ENCODE assay signal across 21 cellular contexts in the genomic region with DNA sequence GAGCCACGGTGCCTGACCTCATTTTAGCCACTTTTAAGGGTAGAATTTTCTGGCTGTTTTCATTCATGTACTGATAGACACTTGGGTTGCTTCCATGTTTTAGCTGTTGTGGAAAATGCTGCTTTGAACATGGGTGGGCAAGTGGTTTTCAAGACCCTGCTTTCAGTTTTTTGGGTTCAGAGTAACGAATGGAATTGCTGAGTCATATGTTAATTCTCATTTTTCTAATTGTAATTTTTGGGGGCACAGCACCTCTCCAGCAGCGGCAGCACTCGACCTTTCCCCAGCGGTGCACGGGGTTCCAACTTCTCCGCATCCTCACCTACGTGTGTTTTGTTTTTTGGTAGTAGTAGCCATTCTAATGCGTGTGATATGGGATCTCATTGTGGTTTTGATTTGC. TPM values are rescaled to one million over a fixed set of nuclear protein-coding genes. Genes with fewer than 3 reads are reported as not detected.
DNase-seq lines count a peak whose midpoint lies in the region; ATAC-seq, FAIRE-seq and TF ChIP-seq lines count a peak whose summit lies in the region.
"Had no signal": no experiment of that assay in that cellular context is flagged by ENCODE, and none has a peak within 500 bp of the region (broad histone marks: within the 10 kb centered on the region; RNA-seq: fewer than 3 reads in every experiment).

No MANE protein-coding gene starts in this region.

- H3K4me3 Mint-ChIP-seq in GM23338 = no peak overlapping the region; the same call in 2 of the 3 replicates
- H3K4me3 Mint-ChIP-seq: CD4-positive, alpha-beta memory T cell; HFFc6 had no signal

- ATAC-seq in GM23338 (no peak), Panc1 (no peak), HepG2 (no peak), gastrocnemius medialis (no peak), HG03139 (IDR thresholded peaks at IDR 0.05; ENCODE audit: unreplicated experiment) (no peak)

- H3K9me3 ChIP-seq in Panc1 (ENCODE audit: control insufficient read depth, insufficient read depth, low read depth, low read length) (no peaks in the 10 kb centered on the region), HepG2 (ENCODE audit: low read length) (no peaks in the 10 kb centered on the region), gastrocnemius medialis (no peaks in the 10 kb centered on the region)
- H3K9me3 ChIP-seq: BE2C had no signal

- TF ChIP-seq POLR2A in HepG2 (IDR thresholded peaks at IDR 0.05; ENCODE audit: insufficient read depth in 1 of 2, low read depth in 2 of 2, low read length in 2 of 2) = no peak
- TF ChIP-seq POLR2A in gastrocnemius medialis (IDR thresholded peaks at IDR 0.05) = no peak

- peaks cover 62% of the 10 kb centered on the region for H3K4me1 Mint-ChIP-seq in GM23338

- H3K27me3 Mint-ChIP-seq in GM23338 (ENCODE audit: insufficient read depth, low read depth, poor library complexity) = peaks cover 16% of the 10 kb centered on the region
- H3K27me3 Mint-ChIP-seq: CD4-positive, alpha-beta memory T cell had no signal

- FAIRE-seq in HepG2 (lab: Jason Lieb, UNC) = no peak
- FAIRE-seq: A204.1, D721Med had no signal

- H2AFZ ChIP-seq in GM23338 (no peak overlapping the region), HepG2 (ENCODE audit: low read length) (no peak overlapping the region)

- H3K79me2 ChIP-seq in GM23338 (replicated peaks; ENCODE audit: insufficient read depth) (peaks cover 27% of the 10 kb centered on the region), HepG2 (ENCODE audit: insufficient read depth, low read length) (peaks cover 4% of the 10 kb centered on the region)

- no peak for TF ChIP-seq RAD21 in HepG2 (CRISPR knock-in tag; IDR thresholded peaks at IDR 0.05)

- peaks cover 9% of the 10 kb centered on the region for H3K9me3 Mint-ChIP-seq in GM23338

- in situ Hi-C loops in Panc1 (cut with HindIII; ENCODE audit: low pct_unique_long_range_greater_than_20kb, low sequenced_read_pairs) = no loop called here
- in situ Hi-C loops in HepG2 (cut with HindIII; ENCODE audit: extremely low pct_ligation_motif_present, low pct_unique_long_range_greater_than_20kb) = no loop called here
- in situ Hi-C loops in gastrocnemius medialis (cut with MboI; ENCODE audit: low sequenced_read_pairs in 4 of 4) = no loop called here

- WGBS in HepG2 (ENCODE audit: low lambda C conversion rate) = 98% methylated on average over 9 of the region's 9 CpGs

- CTCF ChIA-PET in Panc1 (lab: Charles Lee) (no interaction called here), HepG2 (lab: Yijun Ruan, JAX; ENCODE audit: low intra/inter-chr PET ratio, low total read pairs) (no interaction called here)

- intact Hi-C loops in Panc1 (cut with micrococcal nuclease; ENCODE audit: unreplicated experiment) (no loop called here), HepG2 (cut with micrococcal nuclease; ENCODE audit: unreplicated experiment) (no loop called here), gastrocnemius medialis (cut with DNase I; ENCODE audit: low total_unique reads) (no loop called here)

- TF ChIP-seq EP300 in HepG2 (IDR thresholded peaks at IDR 0.05; ENCODE audit: low read depth in 2 of 2, low read length in 2 of 2) (no peak), HepG2 (CRISPR knock-in tag; IDR thresholded peaks at IDR 0.05; ENCODE audit: borderline replicate concordance) (no peak)

- no peaks in the 10 kb centered on the region for H3K27me3 ChIP-seq in GM23338 (ENCODE audit: insufficient read depth)
- H3K27me3 ChIP-seq in Panc1 (ENCODE audit: control insufficient read depth, insufficient read depth, low read length) = no peaks in the 10 kb centered on the region
- no peaks in the 10 kb centered on the region; a peak in 1 of 5 replicates for H3K27me3 ChIP-seq in HepG2 (ENCODE audit: control insufficient read depth in 1 of 2, insufficient read depth in 2 of 2, low read length in 2 of 2)
- no peaks in the 10 kb centered on the region for H3K27me3 ChIP-seq in gastrocnemius medialis
- H3K27me3 ChIP-seq: BE2C had no signal

- no peaks in the 10 kb centered on the region for H3K9me2 ChIP-seq in GM23338 (ENCODE audit: insufficient read depth)

- H3K27ac Mint-ChIP-seq in GM23338 = peak overlapping the region; percentile 76
- H3K27ac Mint-ChIP-seq: CD4-positive, alpha-beta memory T cell; HFFc6 had no signal

- peaks cover 86% of the 10 kb centered on the region for H3K36me3 Mint-ChIP-seq in GM23338 (ENCODE audit: low read depth)

- DNase-seq in GM23338 (ENCODE audit: low spot score) = no peak
- no peak for DNase-seq in Panc1 (ENCODE audit: low read depth, low spot score)
- no peak for DNase-seq in HepG2 (ENCODE audit: low spot score)
- no peak for DNase-seq in gastrocnemius medialis
- no peak for DNase-seq in activated CD8-positive, alpha-beta memory T cell treated with anti-CD3 and anti-CD28 coated beads for 24 hours
- no peak for DNase-seq in germinal center (ENCODE audit: low spot score)
- DNase-seq: BE2C; CD4-positive, alpha-beta memory T cell; COR-L47; DMS153; DND-41; GDM1; GOT3; HCEC 1CT; HFFc6; KG1 had no signal

- H3K36me3 ChIP-seq in GM23338 (ENCODE audit: insufficient read depth) (peaks cover 9% of the 10 kb centered on the region; the same call in 1 of the 2 replicates), Panc1 (ENCODE audit: control insufficient read depth, insufficient read depth, low read length) (no peaks in the 10 kb centered on the region; the same call in 1 of the 2 replicates), HepG2 (replicated peaks in 1 of 2; ENCODE audit: control insufficient read depth in 1 of 2, insufficient read depth in 2 of 2, low read length in 2 of 2) (peaks cover 7 to 18% of the 10 kb centered on the region in 2 experiments), gastrocnemius medialis (peaks cover 2 to 60% of the 10 kb centered on the region in 2 donors)
- H3K36me3 ChIP-seq: BE2C had no signal

- H3K27ac ChIP-seq in GM23338 (ENCODE audit: low read depth) = peak overlapping the region; percentile 53; the same call in 1 of the 2 replicates
- no peak overlapping the region for H3K27ac ChIP-seq in Panc1 (ENCODE audit: low read length)
- no peak overlapping the region for H3K27ac ChIP-seq in HepG2 (ENCODE audit: extremely low read length, insufficient read depth, low read length)
- H3K27ac ChIP-seq in gastrocnemius medialis = peak overlapping the region in 3 of 4 donors; percentile 1 to 36 (median 33)
- H3K27ac ChIP-seq: C4-2B, HL-60 had no signal

- POLR2A ChIA-PET in Panc1 (lab: Charles Lee) (no interaction called here), HepG2 (lab: Yijun Ruan, JAX) (no interaction called here)

- no peak overlapping the region for H3K4me3 ChIP-seq in GM23338
- no peak overlapping the region for H3K4me3 ChIP-seq in Panc1 (ENCODE audit: low read depth in 2 of 2, low read length in 2 of 2)
- H3K4me3 ChIP-seq in HepG2 (replicated peaks in 1 of 3; ENCODE audit: insufficient read depth in 1 of 3, low read depth in 2 of 3, low read length in 3 of 3) = no peak overlapping the region
- H3K4me3 ChIP-seq in gastrocnemius medialis = no peak overlapping the region

- TF ChIP-seq CTCF in GM23338 (conservative IDR thresholded peaks at IDR 0.05; ENCODE audit: low read depth in 2 of 2) = no peak
- TF ChIP-seq CTCF in Panc1 (IDR thresholded peaks at IDR 0.05) = no peak
- no peak for TF ChIP-seq CTCF in HepG2 (CRISPR knock-in tag; IDR thresholded peaks at IDR 0.05)
- TF ChIP-seq CTCF in gastrocnemius medialis (IDR thresholded peaks at IDR 0.05 in 4 of 5, conservative IDR thresholded peaks at IDR 0.05 in 1 of 5) = no peak

- H3K9ac ChIP-seq in HepG2 (ENCODE audit: insufficient read depth, low read depth, low read length) = no peak overlapping the region

- H3K4me1 ChIP-seq in GM23338 (ENCODE audit: insufficient read depth) (peaks cover 55% of the 10 kb centered on the region), Panc1 (ENCODE audit: control insufficient read depth, insufficient read depth, low read length) (peaks cover 8% of the 10 kb centered on the region), HepG2 (ENCODE audit: insufficient read depth, low read length) (peaks cover 27% of the 10 kb centered on the region), gastrocnemius medialis (peaks cover 12 to 22% of the 10 kb centered on the region in 2 donors)

- 0 out of 2 replicates have a peak, but pooled peaks cover 6% of the 10 kb centered on the region for H3F3A ChIP-seq in GM23338 (replicated peaks; ENCODE audit: low read depth)

- H3K4me2 ChIP-seq in GM23338 (no peak overlapping the region), HepG2 (ENCODE audit: low read depth, low read length) (no peak overlapping the region)

- H4K20me1 ChIP-seq in GM23338 (replicated peaks; ENCODE audit: insufficient read depth) (no peaks in the 10 kb centered on the region; the same call in 1 of the 2 replicates), HepG2 (ENCODE audit: insufficient read depth, low read length) (0 out of 2 replicates have a peak, but pooled peaks cover 3% of the 10 kb centered on the region)

- BruUV-seq in Panc1 (replicated peaks; lab: Mats Ljungman, UMichigan) (TSS peak; percentile 9), HepG2 (replicated peaks; lab: Mats Ljungman, UMichigan) (no TSS peak)

RNA-seq across cellular contexts. Expression of a gene that starts 5.4 kb away (rescaled TPM):
- 117 and 125 TPM in 2 replicates for total RNA-seq in GM23338 (2014; rRNA removed; shearing (Covaris generic))
- polyA plus RNA-seq in GM23338 (2016; fragmentation: Nextera tagmentation; extraction: Ambion mirVana) (159 and 173 TPM in 2 replicates), HepG2 (2011; rRNA removed) (27.4 and 32.2 TPM in 2 replicates)
- total RNA-seq in Panc1 (2021; ENCODE audit: unreplicated experiment) (45.7 TPM), HepG2 (2016; rRNA removed; fragmentation: Illumina TruSeq; extraction: Trizol) (56.5 and 63.0 TPM in 2 replicates), gastrocnemius medialis (10 to 100 TPM; 46.7 to 94.5 (median 60.3) TPM)
- 49.3 TPM for polyA plus RNA-seq in Panc1 (2012; ENCODE audit: insufficient read length)
- total RNA-seq in HepG2 (2016; cell fraction: cytosol; rRNA removed; fragmentation: Illumina TruSeq; extraction: Trizol; ENCODE audit: low read depth) = 44.8 and 70.6 TPM in 2 replicates
- 56.8 and 60.6 TPM in 2 replicates for total RNA-seq in HepG2 (2016; cell fraction: insoluble cytoplasmic fraction; rRNA removed; fragmentation: Illumina TruSeq; extraction: Trizol)
- total RNA-seq in HepG2 (2016; cell fraction: membrane; rRNA removed; fragmentation: Illumina TruSeq; extraction: Trizol) = 53.4 and 80.8 TPM in 2 replicates
- total RNA-seq in HepG2 (2016; cell fraction: nucleus; rRNA removed; fragmentation: Illumina TruSeq; extraction: Trizol) = 34.2 and 36.9 TPM in 2 replicates
- polyA plus RNA-seq in HepG2 (2011; cell fraction: cytosol; rRNA removed) = 29.5 and 31.9 TPM in 2 replicates
- 30.7 and 34.4 TPM in 2 replicates for polyA plus RNA-seq in HepG2 (2011; cell fraction: nucleus; rRNA removed)
- 15.7 and 17.8 TPM in 2 replicates for polyA plus RNA-seq in HepG2 (2012)
- polyA plus RNA-seq in HepG2 (2016; cell fraction: cytosol; fragmentation: Illumina TruSeq; extraction: Trizol; ENCODE audit: low read depth) = 48.7 and 84.9 TPM in 2 replicates
- 61.8 and 64.6 TPM in 2 replicates for polyA plus RNA-seq in HepG2 (2016; cell fraction: insoluble cytoplasmic fraction; fragmentation: Illumina TruSeq; extraction: Trizol; ENCODE audit: low read depth)
- polyA plus RNA-seq in HepG2 (2016; cell fraction: membrane; fragmentation: Illumina TruSeq; extraction: Trizol; ENCODE audit: low read depth) = 49.3 and 82.9 TPM in 2 replicates
- polyA plus RNA-seq in HepG2 (2016; cell fraction: nucleus; fragmentation: Illumina TruSeq; extraction: Trizol; ENCODE audit: insufficient read depth, low read depth) = 65.1 and 69.0 TPM in 2 replicates
- 15.8 and 89.9 TPM in 2 replicates for polyA minus RNA-seq in HepG2 (2011; rRNA and poly(A)+ RNA removed; ENCODE audit: low replicate concordance)
- 9.1 and 15.4 TPM in 2 replicates for polyA minus RNA-seq in HepG2 (2011; cell fraction: cytosol; rRNA and poly(A)+ RNA removed)
- 17.7 and 19.6 TPM in 2 replicates for polyA minus RNA-seq in HepG2 (2011; cell fraction: nucleus; rRNA and poly(A)+ RNA removed)

RNA-seq across cellular contexts. Expression of a gene that starts 33.7 kb away (rescaled TPM):
- total RNA-seq in GM23338 (2014; rRNA removed; shearing (Covaris generic)) = 37.6 and 38.5 TPM in 2 replicates
- polyA plus RNA-seq in GM23338 (2016; fragmentation: Nextera tagmentation; extraction: Ambion mirVana) (25.9 and 26.0 TPM in 2 replicates), HepG2 (2011; rRNA removed) (61.3 and 63.6 TPM in 2 replicates)
- total RNA-seq in Panc1 (2021; ENCODE audit: unreplicated experiment) (131 TPM), HepG2 (2016; rRNA removed; fragmentation: Illumina TruSeq; extraction: Trizol) (38.2 and 44.8 TPM in 2 replicates), gastrocnemius medialis (100 to 1,000 TPM; 114 to 260 (median 189) TPM)
- 155 TPM for polyA plus RNA-seq in Panc1 (2012; ENCODE audit: insufficient read length)
- total RNA-seq in HepG2 (2016; cell fraction: cytosol; rRNA removed; fragmentation: Illumina TruSeq; extraction: Trizol; ENCODE audit: low read depth) = 16.6 and 17.4 TPM in 2 replicates
- total RNA-seq in HepG2 (2016; cell fraction: insoluble cytoplasmic fraction; rRNA removed; fragmentation: Illumina TruSeq; extraction: Trizol) = 38.2 and 41.7 TPM in 2 replicates
- 24.5 and 25.6 TPM in 2 replicates for total RNA-seq in HepG2 (2016; cell fraction: membrane; rRNA removed; fragmentation: Illumina TruSeq; extraction: Trizol)
- total RNA-seq in HepG2 (2016; cell fraction: nucleus; rRNA removed; fragmentation: Illumina TruSeq; extraction: Trizol) = 23.7 and 24.1 TPM in 2 replicates
- polyA plus RNA-seq in HepG2 (2011; cell fraction: cytosol; rRNA removed) = 64.8 and 79.1 TPM in 2 replicates
- polyA plus RNA-seq in HepG2 (2011; cell fraction: nucleus; rRNA removed) = 72.8 and 85.1 TPM in 2 replicates
- polyA plus RNA-seq in HepG2 (2012) = 43.2 and 44.3 TPM in 2 replicates
- polyA plus RNA-seq in HepG2 (2016; cell fraction: cytosol; fragmentation: Illumina TruSeq; extraction: Trizol; ENCODE audit: low read depth) = 22.2 and 23.2 TPM in 2 replicates
- 57.5 and 58.5 TPM in 2 replicates for polyA plus RNA-seq in HepG2 (2016; cell fraction: insoluble cytoplasmic fraction; fragmentation: Illumina TruSeq; extraction: Trizol; ENCODE audit: low read depth)
- polyA plus RNA-seq in HepG2 (2016; cell fraction: membrane; fragmentation: Illumina TruSeq; extraction: Trizol; ENCODE audit: low read depth) = 27.2 and 27.5 TPM in 2 replicates
- 53.5 and 56.5 TPM in 2 replicates for polyA plus RNA-seq in HepG2 (2016; cell fraction: nucleus; fragmentation: Illumina TruSeq; extraction: Trizol; ENCODE audit: insufficient read depth, low read depth)
- polyA minus RNA-seq in HepG2 (2011; rRNA and poly(A)+ RNA removed; ENCODE audit: low replicate concordance) = 58.5 and 190 TPM in 2 replicates
- 36.4 and 38.5 TPM in 2 replicates for polyA minus RNA-seq in HepG2 (2011; cell fraction: cytosol; rRNA and poly(A)+ RNA removed)
- 45.4 and 45.6 TPM in 2 replicates for polyA minus RNA-seq in HepG2 (2011; cell fraction: nucleus; rRNA and poly(A)+ RNA removed)

Comparison
In these comparisons a context has a peak if more than half of its experiments do, and no peak if none do; other contexts are left out.
1. H3K27ac ChIP-seq: peak in GM23338 (single experiment) and gastrocnemius medialis (3 of 4); none in Panc1 (single experiment) and HepG2 (single experiment).